8 cellular contexts compared by ENCODE assay signal in genomic region chr20:63863798-63864544, GRCh38. TPM values are rescaled to one million over a fixed set of nuclear protein-coding genes. Genes with fewer than 3 reads are reported as not detected.
DNase-seq lines count a peak whose midpoint lies in the region; ATAC-seq lines count a peak whose summit lies in the region.

No MANE protein-coding gene starts in this region.

- peak; percentile 54 for ATAC-seq in GM21717 (IDR thresholded peaks at IDR 0.05; ENCODE audit: unreplicated experiment)

- DNase-seq in EH (ENCODE audit: low read depth) (peak; percentile 82), LHCN-M2 (ENCODE audit: low read depth) (peak; percentile 78), SIG-M5 treated with dmso at 0.1 percent for 504 hours (lab: John Stamatoyannopoulos, UW; ENCODE audit: unreplicated experiment) (peak; percentile 98), germinal center (ENCODE audit: low spot score) (peak; percentile 92), occipital lobe (lab: John Stamatoyannopoulos, UW) (peak; percentile 53)
- DNase-seq in activated naive CD4-positive, alpha-beta T cell treated with Interleukin-2 at 50 U/mL for 16 hours = peak; percentile 80

- H3K27ac ChIP-seq in temporal lobe (ENCODE audit: low read depth, low read length) = peak overlapping the region; percentile 69

RNA-seq across cellular contexts. Expression of gene TPD52L2, which starts 1.1 kb away (rescaled TPM):
- total RNA-seq in LHCN-M2 (2014; rRNA removed) (118 and 119 TPM in 2 replicates), occipital lobe (20.3 TPM), temporal lobe (22.6 TPM)
- 118 TPM for polyA plus RNA-seq in LHCN-M2 (2012)

RNA-seq across cellular contexts. Expression of gene ABHD16B, which starts 2.7 kb away (rescaled TPM):
- total RNA-seq in LHCN-M2 (2014; rRNA removed) (not detected in 2 replicates), occipital lobe (not detected), temporal lobe (not detected)
- polyA plus RNA-seq in LHCN-M2 (2012) = not detected

RNA-seq across cellular contexts. Expression of gene DNAJC5, which starts 31.0 kb away (rescaled TPM):
- total RNA-seq in LHCN-M2 (2014; rRNA removed) = 63.2 and 64.1 TPM in 2 replicates
- polyA plus RNA-seq in LHCN-M2 (2012) = 39.2 TPM
- 99.7 TPM for total RNA-seq in occipital lobe
- 75.7 TPM for total RNA-seq in temporal lobe

RNA-seq across cellular contexts. Expression of gene ZBTB46, which starts 32.9 kb away (rescaled TPM):
- total RNA-seq in LHCN-M2 (2014; rRNA removed) (7.6 and 9.1 TPM in 2 replicates), occipital lobe (21.5 TPM), temporal lobe (18.7 TPM)
- polyA plus RNA-seq in LHCN-M2 (2012) = 5.6 TPM

Comparison
In these comparisons a context has a peak if more than half of its experiments do, and no peak if none do; other contexts are left out.
1. Peak in every context shown above with its lines: DNase-seq, ATAC-seq and H3K27ac ChIP-seq.